In genomic region chr3:166340604-166341003, GRCh38 we compare ENCODE assay signal across 6 cellular contexts.
"Had no signal": no experiment of that assay in that cellular context is flagged by ENCODE, and none has a peak within 500 bp of the region (broad histone marks: within the 10 kb centered on the region; RNA-seq: fewer than 3 reads in every experiment).

No MANE protein-coding gene starts in this region.

- DNase-seq: GDM1, GF-D8 had no signal

- FAIRE-seq: GM12891, GM12892, GM18507, GM19239 had no signal
